Comparison of ENCODE assay signal across 27 cellular contexts in the genomic region with DNA sequence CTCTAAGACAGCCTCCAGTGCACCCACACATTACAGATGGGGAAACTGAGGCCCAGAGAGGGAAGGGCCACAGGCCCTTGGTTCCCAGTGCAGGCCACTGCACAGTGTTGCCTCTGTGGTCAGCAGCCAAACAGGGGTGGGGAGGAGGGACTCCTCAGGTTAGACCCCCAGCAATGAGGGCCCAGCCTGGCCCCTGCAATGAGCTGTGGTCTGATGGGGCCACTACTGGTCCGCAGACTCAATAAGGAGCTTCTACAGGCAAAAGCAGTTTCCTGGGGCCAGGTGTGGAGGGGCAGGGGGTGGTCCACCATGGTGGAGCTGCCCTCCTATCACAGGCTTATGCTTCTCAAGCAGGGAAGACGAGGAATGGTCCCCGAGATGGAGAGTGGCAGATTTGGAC.
"Had no signal": no experiment of that assay in that cellular context is flagged by ENCODE, and none has a peak within 500 bp of the region (broad histone marks: within the 10 kb centered on the region; RNA-seq: fewer than 3 reads in every experiment).

No MANE protein-coding gene starts in this region.

- H3K4me2 ChIP-seq: KMS-11 had no signal

- H3K27me3 ChIP-seq: adrenal gland, body of pancreas, Peyer's patch, SJSA1 had no signal

- H3K4me3 ChIP-seq: adrenal gland, body of pancreas, Peyer's patch, SJSA1 had no signal

- H3K27ac ChIP-seq: adrenal gland, body of pancreas, KMS-11, Peyer's patch, RWPE1, SJSA1, WERI-Rb-1 had no signal

- H3K4me3 Mint-ChIP-seq: activated CD4-positive, alpha-beta T cell treated with anti-CD3 and anti-CD28 coated beads for 36 hours; activated CD8-positive, alpha-beta T cell treated with anti-CD3 and anti-CD28 coated beads for 36 hours; activated naive CD8-positive, alpha-beta T cell treated with anti-CD3 and anti-CD28 coated beads, Interleukin-2, amount 10 ng/mL, durations not matched to agents 7 days and 5 days; activated T-cell treated with anti-CD3 and anti-CD28 coated beads, Interleukin-2, amount 50 U/mL, for 72 hours; central memory CD8-positive, alpha-beta T cell; T-helper 2 cell treated with Interferon-gamma antibody and Interleukin-4, amounts not matched to agents 5 μg/mL and 100 μg/mL, for 36 hours had no signal

- FAIRE-seq: bronchial epithelial cell had no signal

- H3K9ac ChIP-seq: KMS-11 had no signal

- ATAC-seq: activated CD4-positive, alpha-beta T cell treated with anti-CD3 and anti-CD28 coated beads for 36 hours; activated CD8-positive, alpha-beta T cell treated with anti-CD3 and anti-CD28 coated beads for 36 hours; activated T-cell treated with anti-CD3 and anti-CD28 coated beads, Interleukin-2, amount 50 U/mL, for 72 hours; body of pancreas had no signal

- H3K9me3 Mint-ChIP-seq: activated CD8-positive, alpha-beta T cell treated with anti-CD3 and anti-CD28 coated beads for 36 hours; activated naive CD8-positive, alpha-beta T cell treated with anti-CD3 and anti-CD28 coated beads, Interleukin-2, amount 10 ng/mL, durations not matched to agents 7 days and 5 days; activated T-cell treated with anti-CD3 and anti-CD28 coated beads, Interleukin-2, amount 50 U/mL, for 72 hours; central memory CD8-positive, alpha-beta T cell; T-helper 2 cell treated with Interferon-gamma antibody and Interleukin-4, amounts not matched to agents 5 μg/mL and 100 μg/mL, for 36 hours had no signal

- DNase-seq: activated CD4-positive, alpha-beta T cell treated with anti-CD3 and anti-CD28 coated beads for 36 hours; activated CD4-positive, alpha-beta T cell treated with anti-CD3 and anti-CD28 coated beads, Interleukin-2, amount 50 U/mL, for 1 hour; activated CD8-positive, alpha-beta memory T cell treated with anti-CD3 and anti-CD28 coated beads, Interleukin-2, amount 50 U/mL, for 4 hours; activated CD8-positive, alpha-beta T cell treated with anti-CD3 and anti-CD28 coated beads for 36 hours; activated naive CD4-positive, alpha-beta T cell treated with anti-CD3 and anti-CD28 coated beads, Interleukin-2, amount 50 U/mL, for 16 hours; activated naive CD8-positive, alpha-beta T cell treated with anti-CD3 and anti-CD28 coated beads, Interleukin-2, amount 10 ng/mL, durations not matched to agents 7 days and 5 days; activated T-cell treated with anti-CD3 and anti-CD28 coated beads, Interleukin-2, amount 50 U/mL, for 72 hours; adrenal gland; body of pancreas; NCI-H1092; NCI-H1417 treated with DMSO at 0.1 percent for 48 hours; NCI-H2029; NCI-H2107; NCI-H510A treated with DMSO at 0.1 percent for 48 hours; NCI-H69; NK-92 treated with Interleukin-12 subunit alpha and Interleukin-12 subunit beta, amount 100 ng/mL, for 24 hours; OCI-M1; SHP77; SW 1271 had no signal

- H3K27ac Mint-ChIP-seq: activated CD4-positive, alpha-beta T cell treated with anti-CD3 and anti-CD28 coated beads for 36 hours; activated CD8-positive, alpha-beta T cell treated with anti-CD3 and anti-CD28 coated beads for 36 hours; activated naive CD8-positive, alpha-beta T cell treated with anti-CD3 and anti-CD28 coated beads, Interleukin-2, amount 10 ng/mL, durations not matched to agents 7 days and 5 days; activated T-cell treated with anti-CD3 and anti-CD28 coated beads, Interleukin-2, amount 50 U/mL, for 72 hours; T-helper 2 cell treated with Interferon-gamma antibody and Interleukin-4, amounts not matched to agents 5 μg/mL and 100 μg/mL, for 36 hours had no signal

- H3K4me1 ChIP-seq: body of pancreas, Peyer's patch had no signal

- H3K4me1 Mint-ChIP-seq: activated CD4-positive, alpha-beta T cell treated with anti-CD3 and anti-CD28 coated beads for 36 hours; activated naive CD8-positive, alpha-beta T cell treated with anti-CD3 and anti-CD28 coated beads, Interleukin-2, amount 10 ng/mL, durations not matched to agents 7 days and 5 days; central memory CD8-positive, alpha-beta T cell had no signal

- H3K9me3 ChIP-seq: adrenal gland, body of pancreas, Peyer's patch, SJSA1 had no signal

- H3K36me3 ChIP-seq: adrenal gland, Peyer's patch, SJSA1, WERI-Rb-1 had no signal

- H3K36me3 Mint-ChIP-seq: activated naive CD8-positive, alpha-beta T cell treated with anti-CD3 and anti-CD28 coated beads, Interleukin-2, amount 10 ng/mL, durations not matched to agents 7 days and 5 days had no signal
